25 cellular contexts compared by ENCODE assay signal in the genomic region with DNA sequence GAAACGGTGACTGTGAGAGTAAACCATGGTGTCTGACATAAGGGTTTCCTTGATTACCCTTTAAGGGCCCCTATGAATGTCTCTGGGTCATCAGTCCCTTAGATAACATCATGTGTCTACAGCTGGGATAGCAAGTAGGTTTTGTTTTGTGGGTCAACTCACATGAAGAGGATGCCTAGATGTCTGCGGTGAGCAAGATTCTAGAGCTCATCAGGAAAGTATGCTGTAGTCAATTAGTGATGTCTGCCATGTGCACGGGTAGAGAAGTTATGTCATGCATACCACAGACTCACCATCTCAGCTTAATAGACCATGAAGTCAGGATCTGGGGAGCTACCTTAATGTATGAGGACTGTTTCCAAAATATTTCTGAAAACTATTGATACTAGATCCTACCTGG. TPM values are rescaled to one million over a fixed set of nuclear protein-coding genes. Genes with fewer than 3 reads are reported as not detected.
"Had no signal": no experiment of that assay in that cellular context is flagged by ENCODE, and none has a peak within 500 bp of the region (broad histone marks: within the 10 kb centered on the region; RNA-seq: fewer than 3 reads in every experiment).

No MANE protein-coding gene starts in this region.

- DNase-seq: activated CD4-positive, alpha-beta T cell treated with anti-CD3 and anti-CD28 coated beads, Interleukin-2, amount 10 ng/mL, durations not matched to agents 7 days and 5 days; activated CD4-positive, CD25-positive, alpha-beta regulatory T cell treated with anti-CD3 and anti-CD28 coated beads, Interleukin-2, amount 50 U/mL, for 72 hours; activated CD8-positive, alpha-beta memory T cell treated with anti-CD3 and anti-CD28 coated beads, Interleukin-2, amount 10 ng/mL, durations not matched to agents 7 days and 5 days; activated CD8-positive, alpha-beta T cell treated with anti-CD3 and anti-CD28 coated beads, Interleukin-2, amount 10 ng/mL, durations not matched to agents 7 days and 5 days; activated naive CD8-positive, alpha-beta T cell treated with anti-CD3 and anti-CD28 coated beads, Interleukin-2, amount 50 U/mL, for 24 hours; activated T-cell treated with anti-CD3 and anti-CD28 coated beads, Interleukin-2, amount 50 U/mL, for 48 hours; amygdala; effector CD8-positive, alpha-beta T cell; esophagus squamous epithelium; gastrocnemius medialis; islet precursor cell; naive thymus-derived CD8-positive, alpha-beta T cell; nucleus accumbens; pancreas; retina; small intestine; stimulated activated CD4-positive, alpha-beta T cell treated with anti-CD3 and anti-CD28 coated beads, Interleukin-4, amount 100 ng/mL, for 24 hours; stimulated activated naive CD8-positive, alpha-beta T cell treated with anti-CD3 and anti-CD28 coated beads, Interleukin-15, amount 100 ng/mL, for 72 hours; thyroid gland; upper lobe of right lung had no signal

- H3K4me2 ChIP-seq: hepatocyte had no signal

- H2AFZ ChIP-seq: hepatocyte had no signal

- H3K4me1 ChIP-seq: esophagus squamous epithelium, pancreas, prostate gland, thyroid gland, upper lobe of right lung had no signal

- H3K36me3 ChIP-seq: esophagus squamous epithelium, gastrocnemius medialis, pancreas, prostate gland, thyroid gland, upper lobe of right lung had no signal

- H3K79me2 ChIP-seq: hepatocyte had no signal

- H3K9me3 ChIP-seq: esophagus squamous epithelium, gastrocnemius medialis, pancreas, prostate gland, thyroid gland, upper lobe of right lung had no signal

- H3K27me3 ChIP-seq: esophagus squamous epithelium, gastrocnemius medialis, hepatocyte, pancreas, thyroid gland, upper lobe of right lung had no signal

- H3K4me3 ChIP-seq: esophagus squamous epithelium, gastrocnemius medialis, hepatocyte, pancreas, prostate gland, thyroid gland, upper lobe of right lung had no signal

- H3K27ac ChIP-seq: epithelial cell of prostate, esophagus squamous epithelium, gastrocnemius medialis, hepatocyte, pancreas, prostate gland, thyroid gland, upper lobe of right lung had no signal

RNA-seq across cellular contexts. Expression of a gene that starts 57.5 kb away (rescaled TPM):
- total RNA-seq: activated CD4-positive, alpha-beta T cell treated with anti-CD3 and anti-CD28 coated beads, Interleukin-2, amount 10 ng/mL, durations not matched to agents 7 days and 5 days; activated CD8-positive, alpha-beta memory T cell treated with anti-CD3 and anti-CD28 coated beads, Interleukin-2, amount 10 ng/mL, durations not matched to agents 7 days and 5 days; activated CD8-positive, alpha-beta T cell treated with anti-CD3 and anti-CD28 coated beads, Interleukin-2, amount 10 ng/mL, durations not matched to agents 7 days and 5 days; activated T-helper 2 cell treated with anti-CD3 and anti-CD28 coated beads, Interferon-gamma antibody, Interleukin-2, Interleukin-4, amounts not matched to agents 10 μg/mL and 5 μg/mL and 100 μg/mL, durations not matched to agents 14 hours and 24 hours and 36 hours; naive thymus-derived CD8-positive, alpha-beta T cell; T-helper 1 cell treated with Interleukin-12 subunit alpha and Interleukin-12 subunit beta and Interleukin-4 antibody, amounts not matched to agents 30 ng/mL and 1 ng/mL, for 36 hours had no signal
- polyA plus RNA-seq: naive thymus-derived CD8-positive, alpha-beta T cell had no signal
